Comparison of ENCODE assay signal across 8 cellular contexts in genomic region chr5:112957970-112958773, GRCh38. TPM values are rescaled to one million over a fixed set of nuclear protein-coding genes. Genes with fewer than 3 reads are reported as not detected.
DNase-seq lines count a peak whose midpoint lies in the region; ATAC-seq and TF ChIP-seq lines count a peak whose summit lies in the region.

No MANE protein-coding gene starts in this region.

- H3K9me3 ChIP-seq in uterus = no peaks in the 10 kb centered on the region

- peaks cover 0 to 11% of the 10 kb centered on the region in 2 donors for H3K4me1 ChIP-seq in uterus

- H3K27me3 ChIP-seq in uterus = no peaks in the 10 kb centered on the region

- H3K27ac ChIP-seq in uterus = peak overlapping the region; percentile 42 to 67

- peak; percentile 80 for ATAC-seq in GM21717 (IDR thresholded peaks at IDR 0.05; ENCODE audit: unreplicated experiment)

- intact Hi-C loops in uterus (cut with DNase I; ENCODE audit: low total_unique reads) = no loop called here

- DNase-seq in NCI-H1436 treated with DMSO at 0.1 percent for 48 hours (lab: John Stamatoyannopoulos, UW) = peak; percentile 19
- DNase-seq in NCI-H1436 (lab: John Stamatoyannopoulos, UW) = no peak
- peak; percentile 89 for DNase-seq in HT1080 (ENCODE audit: low read depth)
- peak; percentile 28 for DNase-seq in activated naive CD4-positive, alpha-beta T cell treated with anti-CD3 and anti-CD28 coated beads, Interleukin-2, amount 50 U/mL, for 16 hours
- DNase-seq in iris pigment epithelial cell (ENCODE audit: low read depth) = peak; percentile 98
- peak; percentile 63 to 79 for DNase-seq in uterus
- DNase-seq in ecto neural progenitor cell (ENCODE audit: low spot score) = no peak

- H3K4me3 ChIP-seq in uterus = no peak overlapping the region

- no peak for TF ChIP-seq CTCF in uterus (IDR thresholded peaks at IDR 0.05)

- no peaks in the 10 kb centered on the region for H3K36me3 ChIP-seq in uterus

- no peak for TF ChIP-seq POLR2A in uterus (IDR thresholded peaks at IDR 0.05)

RNA-seq across cellular contexts. Expression of gene DCP2, which starts 18.4 kb away (rescaled TPM):
- total RNA-seq in HT1080 (2014; rRNA removed; shearing (Covaris generic)) = 17.2 and 33.2 TPM in 2 replicates
- polyA plus RNA-seq in HT1080 (2015; cell fraction: cytosol; rRNA removed) = 21.6 and 23.5 TPM in 2 replicates
- polyA plus RNA-seq in HT1080 (2015; cell fraction: nucleus; rRNA removed) = 44.7 and 45.1 TPM in 2 replicates
- total RNA-seq in uterus = 100 to 1,000 TPM in 1 of 4 donors, 10 to 100 TPM in 3; 11.2 to 124 (median 27.6) TPM

RNA-seq across cellular contexts. Expression of gene REEP5, which starts 36.1 kb away (rescaled TPM):
- 34.9 and 70.2 TPM in 2 replicates for total RNA-seq in HT1080 (2014; rRNA removed; shearing (Covaris generic))
- polyA plus RNA-seq in HT1080 (2015; cell fraction: cytosol; rRNA removed) = 43.1 and 53.0 TPM in 2 replicates
- 24.8 and 30.1 TPM in 2 replicates for polyA plus RNA-seq in HT1080 (2015; cell fraction: nucleus; rRNA removed)
- total RNA-seq in uterus = 10 to 100 TPM; 35.6 to 77.1 (median 56.2) TPM

Comparison
In these comparisons a context has a peak if more than half of its experiments do, and no peak if none do; other contexts are left out.
1. DNase-seq: peak in NCI-H1436 treated with DMSO at 0.1 percent for 48 hours (single experiment), HT1080 (single experiment), activated naive CD4-positive, alpha-beta T cell treated with anti-CD3 and anti-CD28 coated beads, Interleukin-2, amount 50 U/mL, for 16 hours (single experiment), iris pigment epithelial cell (single experiment) and uterus (2 of 2); none in NCI-H1436 (single experiment) and ecto neural progenitor cell (single experiment).